ENCODE assay signal across 16 cellular contexts in genomic region chr4:1296324-1297022, GRCh38. TPM values are rescaled to one million over a fixed set of nuclear protein-coding genes. Genes with fewer than 3 reads are reported as not detected.
DNase-seq lines count a peak whose midpoint lies in the region; ATAC-seq, FAIRE-seq and TF ChIP-seq lines count a peak whose summit lies in the region.
"Had no signal": no experiment of that assay in that cellular context is flagged by ENCODE, and none has a peak within 500 bp of the region (broad histone marks: within the 10 kb centered on the region; RNA-seq: fewer than 3 reads in every experiment).

No MANE protein-coding gene starts in this region.

- H3K27me3 ChIP-seq in keratinocyte (ENCODE audit: control insufficient read depth, extremely low read depth, insufficient read depth, low read length): no peaks in the 10 kb centered on the region
- no peaks in the 10 kb centered on the region for H3K27me3 ChIP-seq in trophoblast cell (ENCODE audit: insufficient read depth, low read length)
- H3K27me3 ChIP-seq in lower lobe of right lung (ENCODE audit: low read depth): no peaks in the 10 kb centered on the region
- H3K27me3 ChIP-seq: BLaER1 treated with 17β-estradiol and CSF1 and Interleukin-3, amounts not matched to agents 10 nM and 100 nM; dorsolateral prefrontal cortex; pancreas had no signal

- H3K4me1 ChIP-seq in keratinocyte (ENCODE audit: control insufficient read depth, extremely low read depth, insufficient read depth, low read length) (peaks cover 38% of the 10 kb centered on the region), trophoblast cell (ENCODE audit: control insufficient read depth in 1 of 2, insufficient read depth in 2 of 2, low read length in 2 of 2) (peaks cover 2 to 3% of the 10 kb centered on the region in 2 experiments), lower lobe of right lung (peaks cover 35% of the 10 kb centered on the region)

- no peak overlapping the region for H2BK12ac ChIP-seq in trophoblast cell (ENCODE audit: low read length)

- DNase-seq in GM20000 (ENCODE audit: low spot score): peak; percentile 23
- DNase-seq in activated CD8-positive, alpha-beta T cell treated with anti-CD3 and anti-CD28 coated beads for 36 hours: no peak
- DNase-seq in keratinocyte (ENCODE audit: low read depth, low spot score): no peak
- DNase-seq in trophoblast cell: no peak
- no peak for DNase-seq in KBM-7
- DNase-seq in kidney glomerular epithelial cell (lab: John Stamatoyannopoulos, UW): no peak
- DNase-seq in lower lobe of right lung: no peak
- DNase-seq in NCI-H2196 (lab: John Stamatoyannopoulos, UW; ENCODE audit: unreplicated experiment): no peak
- DNase-seq: activated CD4-positive, alpha-beta T cell treated with anti-CD3 and anti-CD28 coated beads, Interleukin-2, amount 10 ng/mL, durations not matched to agents 24 days and 14 days; activated T-cell treated with anti-CD3 and anti-CD28 coated beads, Interleukin-2, amount 50 U/mL, for 48 hours; DMS79 treated with DMSO at 0.1 percent for 48 hours; GM23248; stimulated activated CD4-positive, alpha-beta T cell treated with anti-CD3 and anti-CD28 coated beads, Interleukin-12 subunit alpha, Interleukin-12 subunit beta, amount 100 ng/mL, for 4 hours had no signal

- peak overlapping the region; percentile 63 for H3K27ac Mint-ChIP-seq in activated CD8-positive, alpha-beta T cell treated with anti-CD3 and anti-CD28 coated beads for 36 hours
- H3K27ac Mint-ChIP-seq: activated CD4-positive, alpha-beta T cell treated with anti-CD3 and anti-CD28 coated beads, Interleukin-2, amount 10 ng/mL, durations not matched to agents 24 days and 14 days had no signal

- dilution Hi-C loops in keratinocyte (cut with MboI; ENCODE audit: extremely low pct_ligation_motif_present, low sequenced_read_pairs): no loop called here

- H3K4me1 Mint-ChIP-seq in activated CD8-positive, alpha-beta T cell treated with anti-CD3 and anti-CD28 coated beads for 36 hours (ENCODE audit: low read depth): peaks cover 58% of the 10 kb centered on the region

- H3K4me3 ChIP-seq in keratinocyte (ENCODE audit: control insufficient read depth in 2 of 3, extremely low read depth in 1 of 3, insufficient read depth in 2 of 3, low read depth in 1 of 3, low read length in 3 of 3) (peak overlapping the region in 2 of 3 experiments; percentile 24 to 38), trophoblast cell (ENCODE audit: low read depth, low read length) (no peak overlapping the region), lower lobe of right lung (no peak overlapping the region)
- H3K4me3 ChIP-seq: BLaER1 treated with 17β-estradiol and CSF1 and Interleukin-3, amounts not matched to agents 10 nM and 100 nM; dorsolateral prefrontal cortex; GM23248; pancreas had no signal

- H3K36me3 Mint-ChIP-seq in activated CD8-positive, alpha-beta T cell treated with anti-CD3 and anti-CD28 coated beads for 36 hours (ENCODE audit: low read depth): peaks cover 21% of the 10 kb centered on the region

- H3K79me2 ChIP-seq in keratinocyte (ENCODE audit: control insufficient read depth, insufficient read depth, low read length) (peaks cover 93% of the 10 kb centered on the region), trophoblast cell (ENCODE audit: control insufficient read depth, insufficient read depth, low read length, poor library complexity) (peaks cover 42% of the 10 kb centered on the region)

- H3K79me1 ChIP-seq in trophoblast cell (ENCODE audit: low read length): no peaks in the 10 kb centered on the region

- in situ Hi-C loops in KBM-7 (cut with MboI; ENCODE audit: low pct_unique_long_range_greater_than_20kb, low sequenced_read_pairs): no loop called here

- no peaks in the 10 kb centered on the region for H3K9me3 ChIP-seq in keratinocyte (ENCODE audit: control insufficient read depth, low read depth, low read length)
- peaks cover 2% of the 10 kb centered on the region for H3K9me3 ChIP-seq in trophoblast cell (ENCODE audit: insufficient read depth, low read depth, low read length)
- no peaks in the 10 kb centered on the region for H3K9me3 ChIP-seq in lower lobe of right lung
- H3K9me3 ChIP-seq: pancreas had no signal

- peak overlapping the region; percentile 39 for H3K4me2 ChIP-seq in keratinocyte (ENCODE audit: control insufficient read depth, extremely low read depth, insufficient read depth, low read depth, low read length)
- no peak overlapping the region for H3K4me2 ChIP-seq in trophoblast cell (ENCODE audit: low read length)

- no peak overlapping the region for H4K91ac ChIP-seq in trophoblast cell (ENCODE audit: low read depth, low read length)

- POLR2A ChIA-PET in activated CD8-positive, alpha-beta T cell treated with anti-CD3 and anti-CD28 coated beads for 36 hours (lab: Charles Lee): no interaction called here

- peak; percentile 83 for FAIRE-seq in keratinocyte (lab: Jason Lieb, UNC)
- FAIRE-seq: pancreas had no signal

- H4K20me1 ChIP-seq in keratinocyte (ENCODE audit: control insufficient read depth, extremely low read depth, insufficient read depth, low read length): peaks cover 10% of the 10 kb centered on the region

- H4K12ac ChIP-seq in trophoblast cell (ENCODE audit: low read depth, low read length): no peak overlapping the region

- no peak overlapping the region for H2BK5ac ChIP-seq in trophoblast cell (ENCODE audit: low read depth, low read length, poor library complexity)

- peak overlapping the region; percentile 21 for H3K18ac ChIP-seq in trophoblast cell (ENCODE audit: low read length)

- no peak for ATAC-seq in activated CD8-positive, alpha-beta T cell treated with anti-CD3 and anti-CD28 coated beads for 36 hours
- ATAC-seq in lower lobe of right lung: no peak
- ATAC-seq: pancreas had no signal

- peak overlapping the region; percentile 40 for H3K9ac ChIP-seq in keratinocyte (ENCODE audit: control insufficient read depth, extremely low read depth, insufficient read depth, low read length)
- H3K9ac ChIP-seq in trophoblast cell (ENCODE audit: low read length): no peak overlapping the region
- H3K9ac ChIP-seq: GM23248 had no signal

- no peak overlapping the region for H3K4me3 Mint-ChIP-seq in activated CD8-positive, alpha-beta T cell treated with anti-CD3 and anti-CD28 coated beads for 36 hours
- H3K4me3 Mint-ChIP-seq: activated CD4-positive, alpha-beta T cell treated with anti-CD3 and anti-CD28 coated beads, Interleukin-2, amount 10 ng/mL, durations not matched to agents 24 days and 14 days had no signal

- CTCF ChIA-PET in activated CD8-positive, alpha-beta T cell treated with anti-CD3 and anti-CD28 coated beads for 36 hours (lab: Charles Lee): no interaction called here

- TF ChIP-seq CTCF in GM20000 (IDR thresholded peaks at IDR 0.05; ENCODE audit: extremely low read depth, missing control alignments): no peak
- no peak for TF ChIP-seq CTCF in activated CD8-positive, alpha-beta T cell treated with anti-CD3 and anti-CD28 coated beads for 36 hours (IDR thresholded peaks at IDR 0.05)
- TF ChIP-seq CTCF in keratinocyte (optimal IDR thresholded peaks at IDR 0.05 in 1 of 3, IDR thresholded peaks at IDR 0.05 in 1 of 3, conservative IDR thresholded peaks at IDR 0.05 in 1 of 3; ENCODE audit: extremely low read depth in 1 of 3, insufficient read depth in 2 of 3, low read length in 3 of 3): no peak
- TF ChIP-seq CTCF in lower lobe of right lung (IDR thresholded peaks at IDR 0.05): no peak

- WGBS in trophoblast cell (ENCODE audit: extremely low coverage, insufficient coverage, insufficient read length): no CpG with 5 or more reads among the region's 18 CpGs

- no peak overlapping the region for H2AK5ac ChIP-seq in trophoblast cell (ENCODE audit: low read length)

- H3K27me3 Mint-ChIP-seq in activated CD8-positive, alpha-beta T cell treated with anti-CD3 and anti-CD28 coated beads for 36 hours: no peaks in the 10 kb centered on the region
- H3K27me3 Mint-ChIP-seq: activated CD4-positive, alpha-beta T cell treated with anti-CD3 and anti-CD28 coated beads, Interleukin-2, amount 10 ng/mL, durations not matched to agents 24 days and 14 days had no signal

- H4K8ac ChIP-seq in trophoblast cell (ENCODE audit: low read depth, low read length): no peak overlapping the region

- H3K9me1 ChIP-seq in keratinocyte (ENCODE audit: control insufficient read depth, extremely low read depth, insufficient read depth, low read length): no peaks in the 10 kb centered on the region

- no peak overlapping the region for H2AFZ ChIP-seq in keratinocyte (ENCODE audit: control insufficient read depth, low read length)
- no peak overlapping the region for H2AFZ ChIP-seq in trophoblast cell (ENCODE audit: insufficient read depth, low read length, poor library complexity)
- H2AFZ ChIP-seq: GM23248 had no signal

- no peak overlapping the region for H2BK120ac ChIP-seq in trophoblast cell (ENCODE audit: insufficient read depth, low read length, poor library complexity)

- peak overlapping the region; percentile 90 for H3K4ac ChIP-seq in trophoblast cell (ENCODE audit: low read depth, low read length)

- intact Hi-C loops in activated CD8-positive, alpha-beta T cell treated with anti-CD3 and anti-CD28 coated beads for 36 hours (cut with micrococcal nuclease): no loop called here
- intact Hi-C loops in lower lobe of right lung (cut with DNase I): no loop called here

- H3K36me3 ChIP-seq in keratinocyte (ENCODE audit: control insufficient read depth in 2 of 2, extremely low read depth in 1 of 2, insufficient read depth in 2 of 2, low read length in 2 of 2): peaks cover 21 to 32% of the 10 kb centered on the region in 2 experiments
- H3K36me3 ChIP-seq in trophoblast cell (ENCODE audit: control insufficient read depth in 1 of 2, insufficient read depth in 2 of 2, low read length in 2 of 2): peaks cover 46 to 59% of the 10 kb centered on the region in 2 experiments
- H3K36me3 ChIP-seq in lower lobe of right lung: peaks cover 46% of the 10 kb centered on the region

- H3K9me3 Mint-ChIP-seq in activated CD8-positive, alpha-beta T cell treated with anti-CD3 and anti-CD28 coated beads for 36 hours: no peaks in the 10 kb centered on the region
- H3K9me3 Mint-ChIP-seq: activated CD4-positive, alpha-beta T cell treated with anti-CD3 and anti-CD28 coated beads, Interleukin-2, amount 10 ng/mL, durations not matched to agents 24 days and 14 days had no signal

- H3K27ac ChIP-seq in keratinocyte (ENCODE audit: control insufficient read depth, insufficient read depth, low read length) (peak overlapping the region; percentile 62), trophoblast cell (ENCODE audit: low read depth, low read length) (no peak overlapping the region), lower lobe of right lung (no peak overlapping the region)
- H3K27ac ChIP-seq: dorsolateral prefrontal cortex, GM23248, pancreas had no signal

- H3K23ac ChIP-seq in trophoblast cell (ENCODE audit: low read length): no peak overlapping the region

- H3K14ac ChIP-seq in trophoblast cell (ENCODE audit: low read length): no peak overlapping the region

RNA-seq across cellular contexts. Expression of gene MAEA, which starts 6.8 kb away (rescaled TPM):
- 10 to 100 TPM; 32.3 to 37.0 TPM for total RNA-seq in activated CD8-positive, alpha-beta T cell treated with anti-CD3 and anti-CD28 coated beads for 36 hours
- polyA plus RNA-seq in keratinocyte: 89.7 to 106 TPM (median 106 TPM) in 3 replicates
- polyA plus RNA-seq in keratinocyte (2011; ENCODE audit: low read depth): 73.2 TPM
- 61.8 and 93.8 TPM in 2 replicates for polyA plus RNA-seq in keratinocyte (2011; cell fraction: cytosol; rRNA removed)
- polyA plus RNA-seq in keratinocyte (2011; cell fraction: nucleus; rRNA removed): 139 and 153 TPM in 2 replicates
- 47.3 and 90.6 TPM in 2 replicates for polyA plus RNA-seq in keratinocyte (2012; ENCODE audit: low replicate concordance)
- polyA minus RNA-seq in keratinocyte: 54.2 to 174 TPM (median 60.2 TPM) in 3 replicates
- 148 TPM for polyA minus RNA-seq in keratinocyte (2011; cell fraction: cytosol; rRNA and poly(A)+ RNA removed)
- polyA minus RNA-seq in keratinocyte (2011; cell fraction: nucleus; rRNA and poly(A)+ RNA removed): 90.4 and 91.3 TPM in 2 replicates
- polyA plus RNA-seq in trophoblast cell (2013): 58.8 and 59.3 TPM in 2 replicates
- total RNA-seq in lower lobe of right lung: 65.8 TPM

RNA-seq across cellular contexts. Expression of gene CTBP1, which starts 47.5 kb away (rescaled TPM):
- 100 to 1,000 TPM; 136 TPM for total RNA-seq in activated CD8-positive, alpha-beta T cell treated with anti-CD3 and anti-CD28 coated beads for 36 hours
- polyA plus RNA-seq in keratinocyte: 46.9 to 74.5 TPM (median 71.9 TPM) in 3 replicates
- polyA plus RNA-seq in keratinocyte (2011; ENCODE audit: low read depth): 40.9 TPM
- 41.4 and 91.5 TPM in 2 replicates for polyA plus RNA-seq in keratinocyte (2011; cell fraction: cytosol; rRNA removed)
- polyA plus RNA-seq in keratinocyte (2011; cell fraction: nucleus; rRNA removed): 79.7 and 151 TPM in 2 replicates
- 65.1 and 86.5 TPM in 2 replicates for polyA plus RNA-seq in keratinocyte (2012; ENCODE audit: low replicate concordance)
- 70.2 to 117 TPM (median 93.3 TPM) in 3 replicates for polyA minus RNA-seq in keratinocyte
- polyA minus RNA-seq in keratinocyte (2011; cell fraction: cytosol; rRNA and poly(A)+ RNA removed): 250 TPM
- polyA minus RNA-seq in keratinocyte (2011; cell fraction: nucleus; rRNA and poly(A)+ RNA removed): 68.6 and 73.2 TPM in 2 replicates
- 76.4 and 79.7 TPM in 2 replicates for polyA plus RNA-seq in trophoblast cell (2013)
- 165 TPM for total RNA-seq in lower lobe of right lung

RNA-seq across cellular contexts. Expression of gene UVSSA, which starts 50.5 kb away (rescaled TPM):
- total RNA-seq in activated CD8-positive, alpha-beta T cell treated with anti-CD3 and anti-CD28 coated beads for 36 hours: 10 to 100 TPM; 18.6 to 20.2 TPM
- 4.3 to 6.2 TPM (median 4.7 TPM) in 3 replicates for polyA plus RNA-seq in keratinocyte
- polyA plus RNA-seq in keratinocyte (2011; ENCODE audit: low read depth): 2.1 TPM
- 2.9 and 4.5 TPM in 2 replicates for polyA plus RNA-seq in keratinocyte (2011; cell fraction: cytosol; rRNA removed)
- polyA plus RNA-seq in keratinocyte (2011; cell fraction: nucleus; rRNA removed): 22.8 and 31.7 TPM in 2 replicates
- polyA plus RNA-seq in keratinocyte (2012; ENCODE audit: low replicate concordance): 5.5 and 6.2 TPM in 2 replicates
- 8.6 to 12.1 TPM (median 10.3 TPM) in 3 replicates for polyA minus RNA-seq in keratinocyte
- 6.7 TPM for polyA minus RNA-seq in keratinocyte (2011; cell fraction: cytosol; rRNA and poly(A)+ RNA removed)
- polyA minus RNA-seq in keratinocyte (2011; cell fraction: nucleus; rRNA and poly(A)+ RNA removed): 15.9 and 20.5 TPM in 2 replicates
- polyA plus RNA-seq in trophoblast cell (2013): 8.1 and 8.5 TPM in 2 replicates
- 27.9 TPM for total RNA-seq in lower lobe of right lung

Comparison
In these comparisons a context has a peak if more than half of its experiments do, and no peak if none do; other contexts are left out.
1. H3K4me3 ChIP-seq: peak in keratinocyte (2 of 3); none in trophoblast cell (single experiment) and lower lobe of right lung (single experiment).